ENCODE assay signal across 8 cellular contexts in genomic region chr18:3624818-3625716, GRCh38.
DNase-seq lines count a peak whose midpoint lies in the region; ATAC-seq and TF ChIP-seq lines count a peak whose summit lies in the region.

No MANE protein-coding gene starts in this region.

- H3K4me1 Mint-ChIP-seq in activated T-cell treated with anti-CD3 and anti-CD28 coated beads, Interleukin-2, amount 50 U/mL, for 72 hours (ENCODE audit: low read depth) = peaks cover 38% of the 10 kb centered on the region

- H3K4me3 ChIP-seq in retinal pigment epithelial cell (ENCODE audit: low read length) = peak overlapping the region; percentile 31

- DNase-seq in EL (peak; percentile 97), MV-4-11 (lab: John Stamatoyannopoulos, UW) (peak; percentile 36), fibroblast of the conjunctiva (ENCODE audit: low read depth) (peak; percentile 83), retinal pigment epithelial cell (ENCODE audit: low read depth) (peak; percentile 85), medulla oblongata (ENCODE audit: extremely low spot score) (no peak), NCI-H345 treated with DMSO at 0.1 percent for 48 hours (lab: John Stamatoyannopoulos, UW; ENCODE audit: unreplicated experiment) (no peak), D341Med (ENCODE audit: low spot score) (no peak)
- peak; percentile 74 to 83 for DNase-seq in activated T-cell treated with anti-CD3 and anti-CD28 coated beads, Interleukin-2, amount 50 U/mL, for 72 hours

- H3K27me3 Mint-ChIP-seq in activated T-cell treated with anti-CD3 and anti-CD28 coated beads, Interleukin-2, amount 50 U/mL, for 72 hours (ENCODE audit: low read depth) = no peaks in the 10 kb centered on the region

- peak overlapping the region; percentile 74 to 81 for H3K4me3 Mint-ChIP-seq in activated T-cell treated with anti-CD3 and anti-CD28 coated beads, Interleukin-2, amount 50 U/mL, for 72 hours

- no peaks in the 10 kb centered on the region for H3K9me3 Mint-ChIP-seq in activated T-cell treated with anti-CD3 and anti-CD28 coated beads, Interleukin-2, amount 50 U/mL, for 72 hours

- peak; percentile 92 to 96 for ATAC-seq in activated T-cell treated with anti-CD3 and anti-CD28 coated beads, Interleukin-2, amount 50 U/mL, for 72 hours (replicated peaks in 1 of 2)

- H3K36me3 Mint-ChIP-seq in activated T-cell treated with anti-CD3 and anti-CD28 coated beads, Interleukin-2, amount 50 U/mL, for 72 hours (ENCODE audit: insufficient read depth in 2 of 2) = no peaks in the 10 kb centered on the region

- H3K27ac Mint-ChIP-seq in activated T-cell treated with anti-CD3 and anti-CD28 coated beads, Interleukin-2, amount 50 U/mL, for 72 hours = peak overlapping the region; percentile 93

- no peak for TF ChIP-seq CTCF in retinal pigment epithelial cell (conservative IDR thresholded peaks at IDR 0.05; ENCODE audit: low read depth, low read length)

Comparison
In these comparisons a context has a peak if more than half of its experiments do, and no peak if none do; other contexts are left out.
1. DNase-seq: peak in EL (single experiment), MV-4-11 (single experiment), activated T-cell treated with anti-CD3 and anti-CD28 coated beads, Interleukin-2, amount 50 U/mL, for 72 hours (2 of 2), fibroblast of the conjunctiva (single experiment) and retinal pigment epithelial cell (single experiment); none in medulla oblongata (single experiment), NCI-H345 treated with DMSO at 0.1 percent for 48 hours (single experiment) and D341Med (single experiment).